ENCODE assay signal across 1 cellular context in genomic region chr16:1413684-1414531, GRCh38.
A peak's percentile ranks its signal among the peaks of the same experiment; 100 is the strongest.
TF ChIP-seq lines count a peak whose summit lies in the region.

No MANE protein-coding gene starts in this region.

TF ChIP-seq in GM12878, 131 proteins besides CTCF, POLR2A, EP300 and RAD21 (continued from another document):
- no peak for TF ChIP-seq ZBTB11 (CRISPR knock-in tag; IDR thresholded peaks at IDR 0.05)
- TF ChIP-seq, protein P1, sequence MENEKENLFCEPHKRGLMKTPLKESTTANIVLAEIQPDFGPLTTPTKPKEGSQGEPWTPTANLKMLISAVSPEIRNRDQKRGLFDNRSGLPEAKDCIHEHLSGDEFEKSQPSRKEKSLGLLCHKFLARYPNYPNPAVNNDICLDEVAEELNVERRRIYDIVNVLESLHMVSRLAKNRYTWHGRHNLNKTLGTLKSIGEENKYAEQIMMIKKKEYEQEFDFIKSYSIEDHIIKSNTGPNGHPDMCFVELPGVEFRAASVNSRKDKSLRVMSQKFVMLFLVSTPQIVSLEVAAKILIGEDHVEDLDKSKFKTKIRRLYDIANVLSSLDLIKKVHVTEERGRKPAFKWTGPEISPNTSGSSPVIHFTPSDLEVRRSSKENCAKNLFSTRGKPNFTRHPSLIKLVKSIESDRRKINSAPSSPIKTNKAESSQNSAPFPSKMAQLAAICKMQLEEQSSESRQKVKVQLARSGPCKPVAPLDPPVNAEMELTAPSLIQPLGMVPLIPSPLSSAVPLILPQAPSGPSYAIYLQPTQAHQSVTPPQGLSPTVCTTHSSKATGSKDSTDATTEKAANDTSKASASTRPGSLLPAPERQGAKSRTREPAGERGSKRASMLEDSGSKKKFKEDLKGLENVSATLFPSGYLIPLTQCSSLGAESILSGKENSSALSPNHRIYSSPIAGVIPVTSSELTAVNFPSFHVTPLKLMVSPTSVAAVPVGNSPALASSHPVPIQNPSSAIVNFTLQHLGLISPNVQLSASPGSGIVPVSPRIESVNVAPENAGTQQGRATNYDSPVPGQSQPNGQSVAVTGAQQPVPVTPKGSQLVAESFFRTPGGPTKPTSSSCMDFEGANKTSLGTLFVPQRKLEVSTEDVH (IDR thresholded peaks at IDR 0.05; ENCODE audit: low read depth, partially characterized antibody): no peak
- no peak for TF ChIP-seq PAX5 (IDR thresholded peaks at IDR 0.05; ENCODE audit: borderline replicate concordance, low read depth, low read length)
- no peak for TF ChIP-seq RCOR1 (conservative IDR thresholded peaks at IDR 0.05; ENCODE audit: low read depth, low read length)
- no peak for TF ChIP-seq TCF3 (IDR thresholded peaks at IDR 0.05; ENCODE audit: borderline replicate concordance, insufficient read depth, low read depth, low read length)
- TF ChIP-seq SMAD5 (IDR thresholded peaks at IDR 0.05; ENCODE audit: low read depth): no peak
- no peak for TF ChIP-seq IRF3 (IDR thresholded peaks at IDR 0.05)
- peak; percentile 41; the same call in 1 of the 2 replicates for TF ChIP-seq ZNF217 (IDR thresholded peaks at IDR 0.05)
- TF ChIP-seq GABPA (IDR thresholded peaks at IDR 0.05; ENCODE audit: low read depth): no peak
- peak; percentile 29 to 38; a peak in 1 of 4 replicates for TF ChIP-seq IKZF2 (IDR thresholded peaks at IDR 0.05)
- TF ChIP-seq CHD4 (IDR thresholded peaks at IDR 0.05): no peak
- TF ChIP-seq ZSCAN29 (IDR thresholded peaks at IDR 0.05): 0 out of 2 replicates have a peak, but pooled peaks have one; percentile 47
- TF ChIP-seq CBX5 (IDR thresholded peaks at IDR 0.05; ENCODE audit: low read depth): no peak
- 0 out of 2 replicates have a peak, but pooled peaks have one; percentile 50 for TF ChIP-seq NBN (IDR thresholded peaks at IDR 0.05)
- no peak for TF ChIP-seq EZH2 (IDR thresholded peaks at IDR 0.05; ENCODE audit: borderline replicate concordance, control insufficient read depth, low read depth, low read length)
- TF ChIP-seq SPI1 (IDR thresholded peaks at IDR 0.05; ENCODE audit: borderline replicate concordance, insufficient read depth, low read depth, low read length): peak; percentile 35; the same call in 1 of the 2 replicates
- peak in 1 of 2 experiments; percentile 30; a peak in 1 of 3 replicates for TF ChIP-seq EGR1 (IDR thresholded peaks at IDR 0.05; ENCODE audit: borderline replicate concordance in 1 of 2, low read depth in 2 of 2, low read length in 2 of 2)
- TF ChIP-seq, protein P2, sequence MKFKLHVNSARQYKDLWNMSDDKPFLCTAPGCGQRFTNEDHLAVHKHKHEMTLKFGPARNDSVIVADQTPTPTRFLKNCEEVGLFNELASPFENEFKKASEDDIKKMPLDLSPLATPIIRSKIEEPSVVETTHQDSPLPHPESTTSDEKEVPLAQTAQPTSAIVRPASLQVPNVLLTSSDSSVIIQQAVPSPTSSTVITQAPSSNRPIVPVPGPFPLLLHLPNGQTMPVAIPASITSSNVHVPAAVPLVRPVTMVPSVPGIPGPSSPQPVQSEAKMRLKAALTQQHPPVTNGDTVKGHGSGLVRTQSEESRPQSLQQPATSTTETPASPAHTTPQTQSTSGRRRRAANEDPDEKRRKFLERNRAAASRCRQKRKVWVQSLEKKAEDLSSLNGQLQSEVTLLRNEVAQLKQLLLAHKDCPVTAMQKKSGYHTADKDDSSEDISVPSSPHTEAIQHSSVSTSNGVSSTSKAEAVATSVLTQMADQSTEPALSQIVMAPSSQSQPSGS (IDR thresholded peaks at IDR 0.05; ENCODE audit: low read length): no peak
- no peak for TF ChIP-seq E4F1 (IDR thresholded peaks at IDR 0.05; ENCODE audit: borderline replicate concordance, partially characterized antibody)
- peak; percentile 32; the same call in 1 of the 2 replicates for TF ChIP-seq SMC3 (IDR thresholded peaks at IDR 0.05; ENCODE audit: borderline replicate concordance, low read length)
- no peak for TF ChIP-seq CHD1 (IDR thresholded peaks at IDR 0.05; ENCODE audit: low read depth, low read length)
- TF ChIP-seq RUNX3 (IDR thresholded peaks at IDR 0.05; ENCODE audit: low read length): no peak
- TF ChIP-seq LARP7 (IDR thresholded peaks at IDR 0.05): peak; percentile 16
- no peak for TF ChIP-seq TAF1 (IDR thresholded peaks at IDR 0.05; ENCODE audit: borderline replicate concordance, low read depth, low read length)
- TF ChIP-seq FOXK2 (IDR thresholded peaks at IDR 0.05): no peak
